In the genomic region with DNA sequence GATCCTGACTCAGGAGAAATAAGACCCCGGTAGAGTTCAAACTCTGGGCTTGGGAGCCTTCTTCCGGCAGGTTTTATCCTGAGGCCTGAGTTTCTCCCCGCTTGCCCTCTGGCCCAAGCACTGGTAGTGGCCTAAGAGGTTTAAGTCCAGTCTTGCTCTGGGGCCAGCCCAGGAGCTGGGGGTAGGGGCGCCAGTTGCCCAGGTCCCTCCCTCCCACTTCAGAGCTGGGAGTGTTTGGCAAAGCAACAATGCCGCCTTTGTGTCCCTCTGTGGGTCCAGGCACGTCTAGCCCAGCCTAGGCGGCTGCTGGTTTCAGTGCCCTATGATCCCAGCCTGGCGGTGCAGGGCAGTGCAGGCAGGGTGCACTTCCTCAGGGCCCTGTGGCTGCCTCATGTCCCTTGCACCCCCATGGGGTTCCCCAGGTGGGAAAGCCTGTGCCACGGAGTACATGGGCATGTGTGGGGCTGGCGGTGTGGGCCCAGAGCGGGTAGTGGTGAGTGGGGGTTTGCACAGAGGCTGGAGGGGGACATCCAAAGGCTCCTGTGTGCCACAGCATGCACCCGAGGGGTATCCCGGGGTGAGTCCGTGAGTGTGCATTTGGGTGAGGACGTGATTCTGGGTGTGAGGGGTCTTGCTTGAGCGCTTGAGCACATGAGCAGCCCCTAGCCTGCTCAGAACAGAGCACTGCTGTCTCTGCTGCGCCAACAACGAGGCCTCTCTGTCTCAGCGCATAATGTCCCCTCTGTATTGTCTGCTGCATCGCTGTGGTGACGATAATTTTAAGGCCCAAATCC, we compare ENCODE assay signal across 9 cellular contexts.
A peak's percentile ranks its signal among the peaks of the same experiment; 100 is the strongest.
DNase-seq lines count a peak whose midpoint lies in the region; ATAC-seq, FAIRE-seq and TF ChIP-seq lines count a peak whose summit lies in the region.
"Had no signal": no experiment of that assay in that cellular context is flagged by ENCODE, and none has a peak within 500 bp of the region (broad histone marks: within the 10 kb centered on the region; RNA-seq: fewer than 3 reads in every experiment).

No MANE protein-coding gene starts in this region.

- TF ChIP-seq EP300 in gastroesophageal sphincter (IDR thresholded peaks at IDR 0.05) = no peak

- H3K4me1 ChIP-seq in heart right ventricle = no peaks in the 10 kb centered on the region
- H3K4me1 ChIP-seq in gastroesophageal sphincter = no peaks in the 10 kb centered on the region

- ATAC-seq in heart right ventricle (peak in 6 of 8 donors; percentile 17 to 53 (median 30)), Right ventricle myocardium superior (ENCODE audit: poor library complexity) (no peak), gastroesophageal sphincter (peak; percentile 50), GM21619 (IDR thresholded peaks at IDR 0.05; ENCODE audit: unreplicated experiment) (no peak)

- no peaks in the 10 kb centered on the region for H3K36me3 ChIP-seq in heart right ventricle
- H3K36me3 ChIP-seq in gastroesophageal sphincter = no peaks in the 10 kb centered on the region

- peaks cover 29% of the 10 kb centered on the region for H3K4me1 Mint-ChIP-seq in neural crest cell

- no peaks in the 10 kb centered on the region for H3K27me3 ChIP-seq in heart right ventricle
- no peaks in the 10 kb centered on the region for H3K27me3 ChIP-seq in gastroesophageal sphincter

- no peak for TF ChIP-seq CTCF in heart right ventricle (IDR thresholded peaks at IDR 0.05)
- no peak for TF ChIP-seq CTCF in gastroesophageal sphincter (IDR thresholded peaks at IDR 0.05)
- TF ChIP-seq CTCF in neural crest cell (conservative IDR thresholded peaks at IDR 0.05) = no peak

- no peaks in the 10 kb centered on the region for H3K9me3 Mint-ChIP-seq in neural crest cell
- H3K9me3 Mint-ChIP-seq: mesothelial cell of epicardium had no signal

- no peaks in the 10 kb centered on the region for H3K9me3 ChIP-seq in heart right ventricle
- H3K9me3 ChIP-seq in gastroesophageal sphincter = no peaks in the 10 kb centered on the region

- DNase-seq in heart right ventricle (no peak), Right ventricle myocardium superior (no peak), neural crest cell (ENCODE audit: low read depth, low spot score) (peak; percentile 51), urothelium cell line (ENCODE audit: low spot score) (peak; percentile 49), GF-D8 (lab: John Stamatoyannopoulos, UW) (no peak), H4 (ENCODE audit: low spot score) (no peak)

- intact Hi-C loops in heart right ventricle (cut with DNase I) = no loop called here
- intact Hi-C loops in Right ventricle myocardium superior (cut with DNase I) = no loop called here

- no peak overlapping the region for H3K27ac ChIP-seq in heart right ventricle
- H3K27ac ChIP-seq in gastroesophageal sphincter = peak overlapping the region in 2 of 4 donors; percentile 41 to 51

- WGBS in heart right ventricle, 2 donors = 90 to 93% methylated on average over 21 of the region's 21 CpGs
- WGBS in gastroesophageal sphincter (ENCODE audit: low coverage in 1 of 2), 2 donors = 67% methylated on average over 3 of the region's 21 CpGs; no CpG with 5 or more reads in 1 of the 2 donors

- peak overlapping the region; percentile 99 for H3K27ac Mint-ChIP-seq in neural crest cell (ENCODE audit: unreplicated experiment)
- H3K27ac Mint-ChIP-seq: mesothelial cell of epicardium had no signal

- H3K4me3 ChIP-seq in heart right ventricle (no peak overlapping the region), gastroesophageal sphincter (no peak overlapping the region)

- no peak for TF ChIP-seq POLR2A in gastroesophageal sphincter (IDR thresholded peaks at IDR 0.05)

- no peak for FAIRE-seq in urothelium cell line (lab: Jason Lieb, UNC)

- H3K4me3 Mint-ChIP-seq in neural crest cell = peak overlapping the region; percentile 74
- H3K4me3 Mint-ChIP-seq: mesothelial cell of epicardium had no signal

- no peaks in the 10 kb centered on the region for H3K27me3 Mint-ChIP-seq in neural crest cell (ENCODE audit: low read depth)

- H3K36me3 Mint-ChIP-seq in neural crest cell (ENCODE audit: low read depth) = no peaks in the 10 kb centered on the region
- H3K36me3 Mint-ChIP-seq: mesothelial cell of epicardium had no signal

Comparison
In these comparisons a context has a peak if more than half of its experiments do, and no peak if none do; other contexts are left out.
1. ATAC-seq: peak in heart right ventricle (6 of 8) and gastroesophageal sphincter (single experiment); none in Right ventricle myocardium superior (single experiment) and GM21619 (single experiment).
2. DNase-seq: peak in neural crest cell (single experiment) and urothelium cell line (single experiment); none in heart right ventricle (0 of 2), Right ventricle myocardium superior (single experiment), GF-D8 (single experiment) and H4 (single experiment).